Comparison of ENCODE assay signal across 8 cellular contexts in genomic region chr6:112163295-112164257, GRCh38.
DNase-seq lines count a peak whose midpoint lies in the region; ATAC-seq lines count a peak whose summit lies in the region.

No MANE protein-coding gene starts in this region.

- DNase-seq in AML-193 (lab: John Stamatoyannopoulos, UW) (peak; percentile 72 to 78), NCI-H226 (peak; percentile 12), naive B cell (peak; percentile 57)
- peak; percentile 67 to 71 for DNase-seq in activated CD4-positive, alpha-beta T cell treated with anti-CD3 and anti-CD28 coated beads, Interleukin-2, amount 50 U/mL, for 24 hours (ENCODE audit: low read depth in 1 of 2, low spot score in 1 of 2)
- DNase-seq in effector CD8-positive, alpha-beta T cell (lab: John Stamatoyannopoulos, UW): peak; percentile 58
- peak; percentile 55 for DNase-seq in stimulated activated naive B cell treated with anti-CD40 and anti-IgM and Interleukin-4, amounts not matched to agents 10 μg/mL and 1 μg/mL and 100 μg/mL, for 72 hours

- peaks cover 26 to 61% (median 36%) of the 10 kb centered on the region in 3 donors for H3K27me3 Mint-ChIP-seq in naive B cell
- H3K27me3 Mint-ChIP-seq in stimulated activated naive B cell treated with anti-CD40 and anti-IgM and Interleukin-4, amounts not matched to agents 10 μg/mL and 1 μg/mL and 100 μg/mL, for 72 hours: peaks cover 22 to 32% of the 10 kb centered on the region in 2 donors

- H3K9me3 Mint-ChIP-seq in naive B cell: no peaks in the 10 kb centered on the region
- no peaks in the 10 kb centered on the region for H3K9me3 Mint-ChIP-seq in stimulated activated naive B cell treated with anti-CD40 and anti-IgM and Interleukin-4, amounts not matched to agents 10 μg/mL and 1 μg/mL and 100 μg/mL, for 72 hours

- H3K36me3 Mint-ChIP-seq in naive B cell: no peaks in the 10 kb centered on the region
- H3K36me3 Mint-ChIP-seq in stimulated activated naive B cell treated with anti-CD40 and anti-IgM and Interleukin-4, amounts not matched to agents 10 μg/mL and 1 μg/mL and 100 μg/mL, for 72 hours: no peaks in the 10 kb centered on the region

- ATAC-seq in GM18867 (IDR thresholded peaks at IDR 0.05; ENCODE audit: unreplicated experiment) (peak; percentile 99), HG03064 (IDR thresholded peaks at IDR 0.05; ENCODE audit: low read depth, unreplicated experiment) (peak; percentile 98), naive B cell (ENCODE audit: low read depth in 2 of 2) (peak; percentile 96 to 98)
- peak; percentile 97 to 99 for ATAC-seq in stimulated activated naive B cell treated with anti-CD40 and anti-IgM and Interleukin-4, amounts not matched to agents 10 μg/mL and 1 μg/mL and 100 μg/mL, for 72 hours (replicated peaks)

- H3K4me1 Mint-ChIP-seq in naive B cell: peaks cover 7 to 13% (median 10%) of the 10 kb centered on the region in 3 donors
- peaks cover 9 to 15% of the 10 kb centered on the region in 2 donors for H3K4me1 Mint-ChIP-seq in stimulated activated naive B cell treated with anti-CD40 and anti-IgM and Interleukin-4, amounts not matched to agents 10 μg/mL and 1 μg/mL and 100 μg/mL, for 72 hours

- peak overlapping the region in 3 of 6 donors; percentile 19 to 87 (median 55) for H3K27ac Mint-ChIP-seq in naive B cell
- H3K27ac Mint-ChIP-seq in stimulated activated naive B cell treated with anti-CD40 and anti-IgM and Interleukin-4, amounts not matched to agents 10 μg/mL and 1 μg/mL and 100 μg/mL, for 72 hours: no peak overlapping the region

- H3K4me3 Mint-ChIP-seq in naive B cell: peak overlapping the region in 4 of 8 donors; percentile 6 to 63 (median 32)
- H3K4me3 Mint-ChIP-seq in stimulated activated naive B cell treated with anti-CD40 and anti-IgM and Interleukin-4, amounts not matched to agents 10 μg/mL and 1 μg/mL and 100 μg/mL, for 72 hours: peak overlapping the region; percentile 33 to 58

Comparison
In these comparisons a context has a peak if more than half of its experiments do, and no peak if none do; other contexts are left out.
1. Peak in every context shown above with its lines: DNase-seq and ATAC-seq.
2. DNase-seq: peak in every context shown above with its lines; median percentile 75 in AML-193; 69 in activated CD4-positive, alpha-beta T cell treated with anti-CD3 and anti-CD28 coated beads, Interleukin-2, amount 50 U/mL, for 24 hours; 58 in effector CD8-positive, alpha-beta T cell; 57 in naive B cell; 55 in stimulated activated naive B cell treated with anti-CD40 and anti-IgM and Interleukin-4, amounts not matched to agents 10 μg/mL and 1 μg/mL and 100 μg/mL, for 72 hours; 12 in NCI-H226.